In the genomic region with DNA sequence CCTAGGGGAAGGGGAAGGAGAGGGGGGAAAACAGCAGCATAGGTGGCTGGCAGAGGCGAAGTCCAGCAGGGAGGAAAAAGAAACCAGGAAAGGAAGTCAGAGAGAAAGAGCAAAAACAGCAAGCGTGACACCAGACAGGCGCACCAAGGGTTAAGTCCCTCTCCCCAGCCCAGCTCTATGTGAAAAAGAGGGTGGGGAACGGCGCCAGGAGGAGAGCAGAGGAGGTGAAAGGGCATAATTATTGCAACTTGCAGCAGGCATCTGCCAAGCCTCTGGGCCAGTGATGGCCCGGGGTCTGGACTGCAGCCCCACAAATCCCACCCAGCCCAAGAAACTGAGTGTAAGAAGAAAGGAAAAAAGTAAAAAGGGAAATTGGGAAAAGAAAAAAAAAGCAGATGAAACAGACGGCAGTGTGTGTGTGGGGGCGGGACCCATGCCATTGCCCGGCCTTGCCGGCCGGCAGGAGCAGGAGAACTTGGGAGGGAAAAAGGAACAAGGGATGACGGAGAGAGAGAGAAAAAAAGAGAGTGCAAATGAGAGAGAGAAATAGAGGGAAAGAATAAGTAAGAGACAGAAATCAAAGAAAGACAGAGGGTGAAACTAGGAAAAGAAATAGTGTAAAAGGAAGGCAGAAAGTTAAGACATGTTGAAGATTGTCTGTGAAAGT, we compare ENCODE assay signal across 15 cellular contexts. TPM values are rescaled to one million over a fixed set of nuclear protein-coding genes. Genes with fewer than 3 reads are reported as not detected.
DNase-seq lines count a peak whose midpoint lies in the region; TF ChIP-seq lines count a peak whose summit lies in the region.
"Had no signal": no experiment of that assay in that cellular context is flagged by ENCODE, and none has a peak within 500 bp of the region (broad histone marks: within the 10 kb centered on the region; RNA-seq: fewer than 3 reads in every experiment).

No MANE protein-coding gene starts in this region.

- peaks cover 1% of the 10 kb centered on the region for H3K9me3 Mint-ChIP-seq in glutamatergic neuron (ENCODE audit: unreplicated experiment)

- H3K27ac ChIP-seq in ovary (no peak overlapping the region), WERI-Rb-1 (no peak overlapping the region)
- H3K27ac ChIP-seq: body of pancreas had no signal

- peaks cover 0 to 4% of the 10 kb centered on the region in 2 donors for H3K9me3 ChIP-seq in ovary
- no peaks in the 10 kb centered on the region for H3K9me3 ChIP-seq in WERI-Rb-1 (ENCODE audit: severe bottlenecking)
- H3K9me3 ChIP-seq: body of pancreas had no signal

- H3K36me3 ChIP-seq in ovary (no peaks in the 10 kb centered on the region), WERI-Rb-1 (no peaks in the 10 kb centered on the region)

- H3K4me3 Mint-ChIP-seq in glutamatergic neuron (ENCODE audit: unreplicated experiment): peak overlapping the region; percentile 68
- H3K4me3 Mint-ChIP-seq: T-helper 2 cell treated with Interferon-gamma antibody and Interleukin-4, amounts not matched to agents 5 μg/mL and 100 μg/mL, for 36 hours had no signal

- peaks cover 6% of the 10 kb centered on the region for H3K4me1 ChIP-seq in ovary (ENCODE audit: insufficient read depth)
- H3K4me1 ChIP-seq: body of pancreas had no signal

- peaks cover 17% of the 10 kb centered on the region for H3K36me3 Mint-ChIP-seq in glutamatergic neuron (ENCODE audit: unreplicated experiment)

- no peak for TF ChIP-seq EP300 in ovary (IDR thresholded peaks at IDR 0.05)

- H3K27me3 ChIP-seq in ovary: no peaks in the 10 kb centered on the region
- H3K27me3 ChIP-seq in WERI-Rb-1 (ENCODE audit: insufficient read depth, low read depth, severe bottlenecking): peaks cover 4% of the 10 kb centered on the region
- H3K27me3 ChIP-seq: body of pancreas had no signal

- intact Hi-C loops in ovary (cut with DNase I): no loop called here

- H3K27ac Mint-ChIP-seq in glutamatergic neuron (ENCODE audit: unreplicated experiment): no peak overlapping the region
- H3K27ac Mint-ChIP-seq: T-helper 2 cell treated with Interferon-gamma antibody and Interleukin-4, amounts not matched to agents 5 μg/mL and 100 μg/mL, for 36 hours had no signal

- peaks cover 3% of the 10 kb centered on the region for H3K27me3 Mint-ChIP-seq in glutamatergic neuron (ENCODE audit: unreplicated experiment)
- H3K27me3 Mint-ChIP-seq: naive thymus-derived CD4-positive, alpha-beta T cell had no signal

- TF ChIP-seq CTCF in GM12865 (IDR thresholded peaks at IDR 0.05; ENCODE audit: insufficient read depth, low read depth, low read length, missing control alignments): no peak
- no peak for TF ChIP-seq CTCF in glutamatergic neuron (IDR thresholded peaks at IDR 0.05; ENCODE audit: partially characterized antibody, unreplicated experiment)
- TF ChIP-seq CTCF in ovary (IDR thresholded peaks at IDR 0.05): no peak
- no peak for TF ChIP-seq CTCF in WERI-Rb-1 (IDR thresholded peaks at IDR 0.05; ENCODE audit: low read depth, low read length)

- DNase-seq in GM12865 (ENCODE audit: low read depth) (peak; percentile 9), NCI-H69 (lab: John Stamatoyannopoulos, UW) (peak; percentile 0), glutamatergic neuron (peak; percentile 19), ovary (peak; percentile 51 to 82 (median 59)), NCI-H524 (lab: John Stamatoyannopoulos, UW) (no peak), mesenteric fat pad (ENCODE audit: low spot score) (no peak), WERI-Rb-1 (no peak)
- DNase-seq in activated CD4-positive, alpha-beta T cell treated with anti-CD3 and anti-CD28 coated beads for 4 hours: no peak
- DNase-seq: activated CD8-positive, alpha-beta memory T cell treated with anti-CD3 and anti-CD28 coated beads, Interleukin-2, amount 50 U/mL, for 48 hours; Calu3; naive thymus-derived CD4-positive, alpha-beta T cell; NCI-H2029 treated with DMSO at 0.1 percent for 48 hours; stimulated activated naive CD4-positive, alpha-beta T cell treated with Interleukin-2 at 50 U/mL for 16 hours had no signal

- no peak for TF ChIP-seq POLR2A in ovary (IDR thresholded peaks at IDR 0.05)

- H3K4me3 ChIP-seq in GM12865 (ENCODE audit: low read depth, low read length): no peak overlapping the region
- no peak overlapping the region for H3K4me3 ChIP-seq in ovary
- no peak overlapping the region for H3K4me3 ChIP-seq in WERI-Rb-1 (ENCODE audit: low read depth, low read length)
- H3K4me3 ChIP-seq: body of pancreas had no signal

- WGBS in ovary, 3 donors: 13 to 29% (median 23%) methylated on average over 12 of the region's 12 CpGs

- H3K4me1 Mint-ChIP-seq in glutamatergic neuron (ENCODE audit: low read depth, unreplicated experiment): peaks cover 4% of the 10 kb centered on the region

RNA-seq across cellular contexts. Expression of a gene that starts 14.1 kb away (rescaled TPM):
- total RNA-seq in glutamatergic neuron (ENCODE audit: unreplicated experiment): not detected
- under 1 TPM in 2 of 7 donors, not detected in 5; 0.08 to 0.12 TPM for total RNA-seq in ovary
- polyA plus RNA-seq in ovary: not detected
- not detected for total RNA-seq in mesenteric fat pad
- total RNA-seq: body of pancreas, Calu3 had no signal
- polyA plus RNA-seq: naive thymus-derived CD4-positive, alpha-beta T cell had no signal

RNA-seq across cellular contexts. Expression of a gene that starts 28.6 kb away (rescaled TPM):
- 0.98 TPM for total RNA-seq in glutamatergic neuron (ENCODE audit: unreplicated experiment)
- 1 to 10 TPM in 5 of 7 donors, under 1 TPM in 1, not detected in 1; 0.87 to 2.6 (median 1.3) TPM for total RNA-seq in ovary
- 1 to 10 TPM in 1 of 2 donors, not detected in 1; 2.9 TPM for polyA plus RNA-seq in ovary
- 1.2 TPM for total RNA-seq in mesenteric fat pad
- total RNA-seq: body of pancreas, Calu3 had no signal

Comparison
In these comparisons a context has a peak if more than half of its experiments do, and no peak if none do; other contexts are left out.
1. DNase-seq: peak in GM12865 (single experiment), NCI-H69 (single experiment), glutamatergic neuron (single experiment) and ovary (5 of 5); none in NCI-H524 (0 of 2), mesenteric fat pad (single experiment), WERI-Rb-1 (single experiment) and activated CD4-positive, alpha-beta T cell treated with anti-CD3 and anti-CD28 coated beads for 4 hours (0 of 2).